ENCODE assay signal across 21 cellular contexts in the genomic region with DNA sequence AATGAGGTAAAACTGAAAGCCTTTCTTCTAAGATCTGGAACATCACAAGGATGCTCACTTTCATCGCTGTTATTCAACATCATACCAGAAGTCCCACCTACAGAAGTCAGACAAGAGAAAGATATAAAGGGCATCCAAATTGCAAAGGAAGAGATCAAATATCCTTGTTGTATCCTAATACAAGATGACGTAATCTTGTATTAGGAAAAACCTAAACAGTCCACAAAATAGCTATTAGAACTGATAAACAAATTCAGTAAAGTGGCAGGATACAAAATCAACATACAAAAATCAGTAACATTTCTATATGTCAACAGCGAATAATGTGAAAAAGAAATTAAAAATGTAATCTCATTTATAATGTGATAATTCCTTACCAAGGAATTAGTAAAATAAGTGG.
A peak's percentile ranks its signal among the peaks of the same experiment; 100 is the strongest.
DNase-seq lines count a peak whose midpoint lies in the region; ATAC-seq, FAIRE-seq and TF ChIP-seq lines count a peak whose summit lies in the region.
"Had no signal": no experiment of that assay in that cellular context is flagged by ENCODE, and none has a peak within 500 bp of the region (broad histone marks: within the 10 kb centered on the region; RNA-seq: fewer than 3 reads in every experiment).

No MANE protein-coding gene starts in this region.

- TF ChIP-seq CTCF in kidney (IDR thresholded peaks at IDR 0.05; ENCODE audit: borderline replicate concordance, extremely low read depth, insufficient read depth): no peak
- no peak for TF ChIP-seq CTCF in psoas muscle (IDR thresholded peaks at IDR 0.05)

- intact Hi-C loops in kidney (cut with DNase I) (no loop called here), psoas muscle (cut with DNase I) (no loop called here)

- H3K9me3 ChIP-seq in kidney (ENCODE audit: control insufficient read depth in 1 of 2, low read length in 2 of 2) (peaks cover 3 to 6% of the 10 kb centered on the region in 2 donors), psoas muscle (peaks cover 5% of the 10 kb centered on the region)

- H3K27me3 ChIP-seq in psoas muscle (ENCODE audit: insufficient read depth in 3 of 3, low read length in 2 of 3): no peaks in the 10 kb centered on the region
- H3K27me3 ChIP-seq: BLaER1 treated with 17β-estradiol and CSF1 and Interleukin-3, amounts not matched to agents 10 nM and 100 nM had no signal

- no peak overlapping the region for H3K9ac ChIP-seq in kidney (ENCODE audit: low read length in 2 of 2)
- H3K9ac ChIP-seq: BLaER1 treated with 17β-estradiol and CSF1 and Interleukin-3, amounts not matched to agents 10 nM and 100 nM had no signal

- WGBS in psoas muscle, 3 donors: 96 to 98% (median 97%) methylated on average over 3 of the region's 3 CpGs

- FAIRE-seq in A204.1 (lab: Jason Lieb, UNC) (peak; percentile 3), colon (lab: Jason Lieb, UNC) (peak; percentile 83), kidney (lab: Jason Lieb, UNC) (peak; percentile 65)
- FAIRE-seq: A549, D721Med, G401.6, GM12891, GM19239 had no signal

- no peaks in the 10 kb centered on the region for H3K4me1 ChIP-seq in kidney (ENCODE audit: control insufficient read depth in 1 of 2, insufficient read depth in 1 of 2, low read depth in 1 of 2, low read length in 2 of 2)
- H3K4me1 ChIP-seq in psoas muscle: no peaks in the 10 kb centered on the region
- H3K4me1 ChIP-seq: A549; BLaER1 treated with 17β-estradiol and CSF1 and Interleukin-3, amounts not matched to agents 10 nM and 100 nM had no signal

- no peak for ATAC-seq in GM18870 (IDR thresholded peaks at IDR 0.05; ENCODE audit: unreplicated experiment)
- ATAC-seq in psoas muscle: no peak
- ATAC-seq: A549; CD8-positive, alpha-beta T cell had no signal

- DNase-seq in kidney (no peak), psoas muscle (no peak)
- DNase-seq in activated T-cell treated with anti-CD3 and anti-CD28 coated beads, Interleukin-2, amount 50 U/mL, for 48 hours: no peak
- DNase-seq: 8988T; AML-193; Caco-2; Calu3; CD4-positive, alpha-beta T cell; CD8-positive, alpha-beta T cell; DMS79 treated with DMSO at 0.1 percent for 48 hours; GF-D8 had no signal

- H3K27ac ChIP-seq in kidney (ENCODE audit: low read depth in 2 of 2, low read length in 2 of 2) (no peak overlapping the region), psoas muscle (no peak overlapping the region)
- H3K27ac ChIP-seq: A549; BLaER1 treated with 17β-estradiol and CSF1 and Interleukin-3, amounts not matched to agents 10 nM and 100 nM; C4-2B had no signal

- H3K4me3 ChIP-seq in kidney (ENCODE audit: low read length in 2 of 2): no peak overlapping the region
- H3K4me3 ChIP-seq in psoas muscle: no peak overlapping the region
- H3K4me3 ChIP-seq: A549; BLaER1 treated with 17β-estradiol and CSF1 and Interleukin-3, amounts not matched to agents 10 nM and 100 nM had no signal

- no peaks in the 10 kb centered on the region for H3K36me3 ChIP-seq in kidney (ENCODE audit: control insufficient read depth in 1 of 2, insufficient read depth in 2 of 2, low read length in 2 of 2)
- H3K36me3 ChIP-seq in psoas muscle (ENCODE audit: insufficient read depth in 1 of 2, low read depth in 1 of 2): no peaks in the 10 kb centered on the region
- H3K36me3 ChIP-seq: BLaER1 treated with 17β-estradiol and CSF1 and Interleukin-3, amounts not matched to agents 10 nM and 100 nM had no signal
